In genomic region chr20:354298-354977, GRCh38 we compare ENCODE assay signal across 8 cellular contexts. TPM values are rescaled to one million over a fixed set of nuclear protein-coding genes. Genes with fewer than 3 reads are reported as not detected.
DNase-seq lines count a peak whose midpoint lies in the region; ATAC-seq and TF ChIP-seq lines count a peak whose summit lies in the region.

No MANE protein-coding gene starts in this region.

- no peaks in the 10 kb centered on the region for H3K36me3 ChIP-seq in ovary
- no peaks in the 10 kb centered on the region for H3K36me3 ChIP-seq in transverse colon

- H3K4me1 ChIP-seq in foreskin keratinocyte (no peaks in the 10 kb centered on the region), ovary (ENCODE audit: insufficient read depth) (no peaks in the 10 kb centered on the region), transverse colon (peaks cover 0 to 6% (median 0%) of the 10 kb centered on the region in 4 donors)

- in situ Hi-C loops in transverse colon (cut with MboI; ENCODE audit: low pct_ligation_motif_present in 1 of 4, low pct_unique_long_range_greater_than_20kb in 1 of 4, low sequenced_read_pairs in 3 of 4), result loop anchor here (5.0 to 10.0 kb wide), 5 partner anchors 120 to 290 kb away; no protein-coding TSS in a partner anchor

- intact Hi-C loops in ovary (cut with DNase I), result loop anchor here in 3 of 4 donors (5.0 to 10.0 kb wide), 3 partner anchors 108 to 310 kb away; partner anchors contain the start of gene TBC1D20 (in 1 of the 3)
- intact Hi-C loops in transverse colon (cut with DNase I; ENCODE audit: low total_unique reads), result loop anchor here (5.0 kb wide), 1 partner anchor 123 kb away; no protein-coding TSS in a partner anchor

- DNase-seq in DMS79 (lab: John Stamatoyannopoulos, UW) (peak; percentile 28), M059J (ENCODE audit: low read depth) (peak; percentile 80), RKO (ENCODE audit: low spot score) (peak; percentile 85), foreskin keratinocyte (no peak), ovary (peak; percentile 65 to 81 (median 79)), transverse colon (peak; percentile 82)
- DNase-seq in activated T-helper 1 cell treated with anti-CD3 and anti-CD28 coated beads, Interleukin-2, amount 50 U/mL, for 16 hours (ENCODE audit: low read depth in 1 of 2, low spot score in 1 of 2), result peak; percentile 52 to 68

- H3K4me3 ChIP-seq in ovary (no peak overlapping the region), transverse colon (no peak overlapping the region)

- ATAC-seq in GM21786 (IDR thresholded peaks at IDR 0.05; ENCODE audit: unreplicated experiment) (peak; percentile 86), foreskin keratinocyte (peak; percentile 91)

- no peaks in the 10 kb centered on the region for H3K27me3 ChIP-seq in foreskin keratinocyte
- H3K27me3 ChIP-seq in ovary, result no peaks in the 10 kb centered on the region
- H3K27me3 ChIP-seq in transverse colon, result no peaks in the 10 kb centered on the region

- H3K27ac ChIP-seq in foreskin keratinocyte, result no peak overlapping the region
- H3K27ac ChIP-seq in ovary, result no peak overlapping the region
- H3K27ac ChIP-seq in transverse colon, result no peak overlapping the region

- no peaks in the 10 kb centered on the region for H3K9me3 ChIP-seq in ovary
- H3K9me3 ChIP-seq in transverse colon, result no peaks in the 10 kb centered on the region

- TF ChIP-seq CTCF in foreskin keratinocyte (conservative IDR thresholded peaks at IDR 0.05) (peak; percentile 97), ovary (IDR thresholded peaks at IDR 0.05) (peak; percentile 78 to 93 (median 86)), transverse colon (IDR thresholded peaks at IDR 0.05) (peak; percentile 92 to 95 (median 94))

- no peak for TF ChIP-seq POLR2A in ovary (IDR thresholded peaks at IDR 0.05)
- TF ChIP-seq POLR2A in transverse colon (IDR thresholded peaks at IDR 0.05), result no peak

- TF ChIP-seq EP300 in ovary (IDR thresholded peaks at IDR 0.05) (no peak), transverse colon (IDR thresholded peaks at IDR 0.05; ENCODE audit: low read depth) (no peak)

- 15 to 16% (median 15%) methylated on average over 14 of the region's 14 CpGs for WGBS in ovary, 3 donors
- WGBS in transverse colon (ENCODE audit: low coverage in 1 of 2), 2 donors, result 12 to 17% methylated on average over 1 to 13 of the region's 14 CpGs

RNA-seq across cellular contexts. Expression of gene NRSN2, which starts 7.5 kb away (rescaled TPM):
- 102 and 149 TPM in 2 replicates for total RNA-seq in M059J (2014; rRNA removed; shearing (Covaris generic))
- total RNA-seq in foreskin keratinocyte (26.7 and 35.6 TPM in 2 replicates), ovary (10 to 100 TPM; 20.5 to 77.9 (median 43.8) TPM), transverse colon (10 to 100 TPM in 3 of 4 donors, 1 to 10 TPM in 1; 7.1 to 18.0 (median 12.8) TPM)
- polyA plus RNA-seq in foreskin keratinocyte (39.3 and 53.5 TPM in 2 replicates), ovary (10 to 100 TPM; 32.4 to 36.7 TPM)

RNA-seq across cellular contexts. Expression of gene TRIB3, which starts 26.1 kb away (rescaled TPM):
- 34.1 and 35.5 TPM in 2 replicates for total RNA-seq in M059J (2014; rRNA removed; shearing (Covaris generic))
- total RNA-seq in foreskin keratinocyte (72.4 and 207 TPM in 2 replicates), ovary (10 to 100 TPM in 1 of 7 donors, 1 to 10 TPM in 6; 1.5 to 55.1 (median 4.9) TPM), transverse colon (10 to 100 TPM in 2 of 4 donors, 1 to 10 TPM in 2; 3.8 to 11.3 (median 7.9) TPM)
- polyA plus RNA-seq in foreskin keratinocyte (74.9 and 203 TPM in 2 replicates), ovary (1 to 10 TPM; 2.3 to 2.7 TPM)

RNA-seq across cellular contexts. Expression of gene SOX12, which starts 29.1 kb away (rescaled TPM):
- total RNA-seq in M059J (2014; rRNA removed; shearing (Covaris generic)), result 5.1 and 16.5 TPM in 2 replicates
- total RNA-seq in foreskin keratinocyte (4.7 and 5.1 TPM in 2 replicates), ovary (10 to 100 TPM in 5 of 7 donors, 1 to 10 TPM in 2; 4.8 to 34.1 (median 25.7) TPM), transverse colon (1 to 10 TPM; 2.0 to 5.0 (median 3.5) TPM)
- polyA plus RNA-seq in foreskin keratinocyte (7.1 and 8.2 TPM in 2 replicates), ovary (1 to 10 TPM; 4.1 to 8.7 TPM)

RNA-seq across cellular contexts. Expression of gene RBCK1, which starts 53.7 kb away (rescaled TPM):
- 132 and 155 TPM in 2 replicates for total RNA-seq in M059J (2014; rRNA removed; shearing (Covaris generic))
- total RNA-seq in foreskin keratinocyte, result 81.2 and 198 TPM in 2 replicates
- polyA plus RNA-seq in foreskin keratinocyte, result 115 and 292 TPM in 2 replicates
- 10 to 100 TPM; 56.5 to 86.9 (median 76.6) TPM for total RNA-seq in ovary
- polyA plus RNA-seq in ovary, result 10 to 100 TPM; 53.5 to 85.2 TPM
- 100 to 1,000 TPM; 101 to 152 (median 110) TPM for total RNA-seq in transverse colon

RNA-seq across cellular contexts. Expression of gene ZCCHC3, which starts 57.1 kb away (rescaled TPM):
- 12.7 and 16.9 TPM in 2 replicates for total RNA-seq in M059J (2014; rRNA removed; shearing (Covaris generic))
- total RNA-seq in foreskin keratinocyte, result 6.2 and 8.6 TPM in 2 replicates
- 7.1 and 9.6 TPM in 2 replicates for polyA plus RNA-seq in foreskin keratinocyte
- 10 to 100 TPM; 13.6 to 28.1 (median 23.1) TPM for total RNA-seq in ovary
- 10 to 100 TPM; 16.8 to 23.2 TPM for polyA plus RNA-seq in ovary
- total RNA-seq in transverse colon, result 10 to 100 TPM in 2 of 4 donors, 1 to 10 TPM in 2; 6.6 to 16.0 (median 10.1) TPM

Comparison
In these comparisons a context has a peak if more than half of its experiments do, and no peak if none do; other contexts are left out.
1. DNase-seq: peak in DMS79 (single experiment), M059J (single experiment), RKO (single experiment), activated T-helper 1 cell treated with anti-CD3 and anti-CD28 coated beads, Interleukin-2, amount 50 U/mL, for 16 hours (2 of 2), ovary (5 of 5) and transverse colon (single experiment); none in foreskin keratinocyte (0 of 2).
2. Peak in every context shown above with its lines, with median percentiles within 50 percentile points of each other: CTCF ChIP-seq.